9 cellular contexts compared by ENCODE assay signal in genomic region chr12:2944401-2945047, GRCh38. TPM values are rescaled to one million over a fixed set of nuclear protein-coding genes. Genes with fewer than 3 reads are reported as not detected.
DNase-seq lines count a peak whose midpoint lies in the region; ATAC-seq, FAIRE-seq and TF ChIP-seq lines count a peak whose summit lies in the region.
"Had no signal": no experiment of that assay in that cellular context is flagged by ENCODE, and none has a peak within 500 bp of the region (broad histone marks: within the 10 kb centered on the region; RNA-seq: fewer than 3 reads in every experiment).

No MANE protein-coding gene starts in this region.

- no peaks in the 10 kb centered on the region for H3K27me3 ChIP-seq in osteoblast (ENCODE audit: insufficient read depth, low read length)
- H3K27me3 ChIP-seq: BLaER1 treated with 17β-estradiol and CSF1 and Interleukin-3, amounts not matched to agents 10 nM and 100 nM had no signal

- peaks cover 15% of the 10 kb centered on the region for H3K36me3 ChIP-seq in osteoblast (ENCODE audit: insufficient read depth, low read length)

- no peak overlapping the region for H2AFZ ChIP-seq in osteoblast (ENCODE audit: low read length)

- no peak for ATAC-seq in GM19467 (IDR thresholded peaks at IDR 0.05; ENCODE audit: unreplicated experiment)

- DNase-seq in NCI-H1436 (lab: John Stamatoyannopoulos, UW) = peak; percentile 40
- no peak for DNase-seq in NCI-H1436 treated with DMSO at 0.1 percent for 48 hours (lab: John Stamatoyannopoulos, UW)
- DNase-seq in NCI-H748 treated with DMSO at 0.1 percent for 48 hours (lab: John Stamatoyannopoulos, UW) = peak; percentile 4
- DNase-seq in activated T-cell treated with anti-CD3 and anti-CD28 coated beads, Interleukin-2, amount 50 U/mL, for 48 hours = peak; percentile 75 to 80
- DNase-seq in fibroblast of the aortic adventitia (ENCODE audit: low read depth) = peak; percentile 18
- peak; percentile 73 for DNase-seq in osteoblast (ENCODE audit: insufficient read length, low spot score, missing footprints)
- peak; percentile 38 for DNase-seq in urothelium cell line (ENCODE audit: low spot score)

- H3K9me3 ChIP-seq in osteoblast (ENCODE audit: low read depth, low read length) = no peaks in the 10 kb centered on the region
- H3K9me3 ChIP-seq: BLaER1 treated with 17β-estradiol and CSF1 and Interleukin-3, amounts not matched to agents 10 nM and 100 nM had no signal

- H3K4me3 ChIP-seq in fibroblast of the aortic adventitia (ENCODE audit: low read depth, low read length) (no peak overlapping the region), osteoblast (ENCODE audit: insufficient read depth, low read length) (peak overlapping the region; percentile 32)
- H3K4me3 ChIP-seq: BLaER1 treated with 17β-estradiol and CSF1 and Interleukin-3, amounts not matched to agents 10 nM and 100 nM had no signal

- H3K79me2 ChIP-seq in osteoblast (ENCODE audit: insufficient read depth, low read length) = no peaks in the 10 kb centered on the region

- FAIRE-seq in urothelium cell line (lab: Jason Lieb, UNC) = peak; percentile 46

- H3K27ac ChIP-seq in osteoblast (ENCODE audit: low read depth, low read length) = no peak overlapping the region
- H3K27ac ChIP-seq: BLaER1 treated with 17β-estradiol and CSF1 and Interleukin-3, amounts not matched to agents 10 nM and 100 nM had no signal

- H3K4me2 ChIP-seq in osteoblast (ENCODE audit: insufficient read depth, low read length) = peak overlapping the region; percentile 58
- H3K4me2 ChIP-seq: BLaER1 treated with 17β-estradiol and CSF1 and Interleukin-3, amounts not matched to agents 10 nM and 100 nM had no signal

- TF ChIP-seq CTCF in fibroblast of the aortic adventitia (IDR thresholded peaks at IDR 0.05; ENCODE audit: insufficient read depth, low read length) = peak; percentile 69
- TF ChIP-seq CTCF in osteoblast (IDR thresholded peaks at IDR 0.05; ENCODE audit: extremely low read depth, low read depth, low read length) = peak; percentile 67

- H4K20me1 ChIP-seq in osteoblast (ENCODE audit: insufficient read depth, low read length) = no peaks in the 10 kb centered on the region
- H4K20me1 ChIP-seq: BLaER1 treated with 17β-estradiol and CSF1 and Interleukin-3, amounts not matched to agents 10 nM and 100 nM had no signal

- H3K4me1 ChIP-seq in osteoblast (ENCODE audit: insufficient read depth, low read length) = no peaks in the 10 kb centered on the region

RNA-seq across cellular contexts. Expression of gene TEAD4, which starts 14.7 kb away (rescaled TPM):
- total RNA-seq in fibroblast of the aortic adventitia (ENCODE audit: low replicate concordance) (14.6 and 18.9 TPM in 2 replicates), osteoblast (15.2 and 16.2 TPM in 2 replicates)

RNA-seq across cellular contexts. Expression of gene TULP3, which starts 53.8 kb away (rescaled TPM):
- 33.3 and 56.6 TPM in 2 replicates for total RNA-seq in fibroblast of the aortic adventitia (ENCODE audit: low replicate concordance)
- total RNA-seq in osteoblast = 39.8 and 43.4 TPM in 2 replicates
